In the genomic region with DNA sequence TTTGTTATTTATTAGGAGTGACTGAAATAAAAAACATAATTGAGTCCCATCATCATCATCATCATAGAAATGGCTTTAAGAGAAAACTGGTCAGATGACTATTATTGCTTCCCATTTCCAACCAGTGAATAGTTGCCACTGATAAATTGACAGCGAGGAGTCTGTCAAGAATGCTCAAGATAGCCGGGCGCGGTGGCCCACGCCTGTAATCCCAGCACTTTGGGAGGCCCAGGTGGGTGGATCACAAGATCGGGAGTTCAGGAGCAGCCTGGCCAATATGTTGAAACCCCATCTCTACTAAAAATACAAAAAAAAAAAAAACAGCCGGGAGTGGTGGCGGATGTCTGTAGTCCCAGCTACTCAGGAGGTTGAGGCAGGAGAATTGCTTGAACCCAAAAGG, we compare ENCODE assay signal across 1 cellular context.
TF ChIP-seq lines count a peak whose summit lies in the region.

No MANE protein-coding gene starts in this region.

TF ChIP-seq in SK-N-SH, 30 proteins besides CTCF, POLR2A, EP300 and RAD21:
- TF ChIP-seq FOSL2 (IDR thresholded peaks at IDR 0.05; ENCODE audit: borderline replicate concordance, low read depth) (no peak), SMC3 (IDR thresholded peaks at IDR 0.05; ENCODE audit: low read depth, low read length) (no peak), GABPA (IDR thresholded peaks at IDR 0.05; ENCODE audit: low read depth) (no peak), FOXJ3 (CRISPR knock-in tag; IDR thresholded peaks at IDR 0.05) (no peak), MEF2A (IDR thresholded peaks at IDR 0.05; ENCODE audit: borderline replicate concordance, low read depth) (no peak), ELF1 (IDR thresholded peaks at IDR 0.05) (no peak), USF1 (IDR thresholded peaks at IDR 0.05; ENCODE audit: borderline replicate concordance, low read depth) (no peak)
